ENCODE assay signal across 26 cellular contexts in the genomic region with DNA sequence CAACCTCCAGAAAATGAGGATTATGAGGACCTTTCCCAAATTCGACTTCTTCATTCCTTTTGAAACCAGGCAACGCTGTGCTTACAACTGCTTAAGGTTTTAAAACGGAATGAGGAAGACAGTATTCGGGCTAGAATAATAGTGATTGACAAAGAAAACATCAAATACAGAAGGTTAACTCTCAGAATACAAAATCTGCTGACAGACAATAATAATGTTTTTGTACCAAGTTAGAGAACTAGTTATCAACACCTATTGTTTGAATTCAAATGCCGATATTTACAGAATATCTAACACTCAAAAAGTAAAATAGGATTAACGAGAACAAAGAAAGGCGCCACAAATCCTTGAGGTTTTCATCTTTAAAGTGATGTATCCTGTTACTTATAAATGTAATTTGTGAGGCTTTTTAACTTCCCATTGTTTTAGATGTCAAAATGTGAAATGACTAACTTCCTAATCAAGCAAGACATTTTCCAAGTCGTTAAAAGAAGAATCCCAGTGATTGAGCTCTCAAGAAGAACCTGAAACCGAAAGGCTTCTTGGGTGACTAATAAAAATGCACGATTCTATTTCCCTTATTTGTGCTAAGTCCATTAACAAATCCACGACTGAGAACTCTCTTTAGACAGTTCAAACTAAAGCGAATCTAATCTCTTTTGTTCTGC.
DNase-seq lines count a peak whose midpoint lies in the region; ATAC-seq, FAIRE-seq and TF ChIP-seq lines count a peak whose summit lies in the region.
"Had no signal": no experiment of that assay in that cellular context is flagged by ENCODE, and none has a peak within 500 bp of the region (broad histone marks: within the 10 kb centered on the region; RNA-seq: fewer than 3 reads in every experiment).

No MANE protein-coding gene starts in this region.

- FAIRE-seq in endothelial cell of umbilical vein (lab: Jason Lieb, UNC): peak; percentile 89
- FAIRE-seq: GM12878 had no signal

- no peaks in the 10 kb centered on the region for H3K27me3 ChIP-seq in endothelial cell of umbilical vein (ENCODE audit: control insufficient read depth in 2 of 2, insufficient read depth in 2 of 2, low read length in 2 of 2)
- no peaks in the 10 kb centered on the region for H3K27me3 ChIP-seq in naive thymus-derived CD4-positive, alpha-beta T cell (ENCODE audit: control insufficient read depth in 2 of 2, insufficient read depth in 2 of 2, low read length in 2 of 2)
- H3K27me3 ChIP-seq: ovary, SJSA1 had no signal

- BruUV-seq in endothelial cell of umbilical vein (replicated peaks; lab: Mats Ljungman, UMichigan): TSS peak; percentile 96

- H3K4me1 ChIP-seq in endothelial cell of umbilical vein (ENCODE audit: control insufficient read depth, extremely low read depth, insufficient read depth, low read length): peaks cover 19% of the 10 kb centered on the region
- H3K4me1 ChIP-seq in naive thymus-derived CD4-positive, alpha-beta T cell (ENCODE audit: control insufficient read depth in 2 of 2, insufficient read depth in 2 of 2, low read length in 2 of 2): no peaks in the 10 kb centered on the region
- H3K4me1 ChIP-seq: SJSA1 had no signal

- H4K20me1 ChIP-seq in endothelial cell of umbilical vein (replicated peaks; ENCODE audit: control insufficient read depth, extremely low read depth, insufficient read depth, low read length): no peaks in the 10 kb centered on the region

- H3K36me3 Mint-ChIP-seq in naive thymus-derived CD4-positive, alpha-beta T cell: no peaks in the 10 kb centered on the region
- H3K36me3 Mint-ChIP-seq: CD8-positive, alpha-beta T cell; IgD-negative memory B cell had no signal

- no peak overlapping the region for H3K4me3 Mint-ChIP-seq in naive thymus-derived CD4-positive, alpha-beta T cell
- H3K4me3 Mint-ChIP-seq: activated CD4-positive, alpha-beta memory T cell treated with anti-CD3 and anti-CD28 coated beads, Interleukin-2, amount 10 ng/mL, durations not matched to agents 7 days and 5 days; CD8-positive, alpha-beta T cell; IgD-negative memory B cell had no signal

- no peak for TF ChIP-seq CTCF in endothelial cell of umbilical vein (IDR thresholded peaks at IDR 0.05; ENCODE audit: extremely low read depth in 1 of 2, insufficient read depth in 1 of 2, low read depth in 1 of 2, low read length in 2 of 2)

- H3K4me1 Mint-ChIP-seq in naive thymus-derived CD4-positive, alpha-beta T cell: no peaks in the 10 kb centered on the region
- H3K4me1 Mint-ChIP-seq: activated CD4-positive, alpha-beta memory T cell treated with anti-CD3 and anti-CD28 coated beads, Interleukin-2, amount 10 ng/mL, durations not matched to agents 7 days and 5 days; IgD-negative memory B cell had no signal

- no peaks in the 10 kb centered on the region for H3K9me3 Mint-ChIP-seq in naive thymus-derived CD4-positive, alpha-beta T cell
- H3K9me3 Mint-ChIP-seq: activated CD4-positive, alpha-beta memory T cell treated with anti-CD3 and anti-CD28 coated beads, Interleukin-2, amount 10 ng/mL, durations not matched to agents 7 days and 5 days; CD8-positive, alpha-beta T cell; IgD-negative memory B cell had no signal

- TF ChIP-seq POLR2A in endothelial cell of umbilical vein (IDR thresholded peaks at IDR 0.05; ENCODE audit: low read depth, low read length): peak; percentile 22

- POLR2A ChIA-PET in endothelial cell of umbilical vein (lab: Charles Lee): no interaction called here
- POLR2A ChIA-PET in naive thymus-derived CD4-positive, alpha-beta T cell (lab: Charles Lee): no interaction called here

- peak overlapping the region; percentile 82 for H3K9ac ChIP-seq in endothelial cell of umbilical vein (replicated peaks; ENCODE audit: extremely low read depth, insufficient read depth, low read length)

- H3K9me1 ChIP-seq in endothelial cell of umbilical vein (replicated peaks; ENCODE audit: control insufficient read depth, extremely low read depth, insufficient read depth, low read length): no peaks in the 10 kb centered on the region

- H3K27ac Mint-ChIP-seq in naive thymus-derived CD4-positive, alpha-beta T cell: no peak overlapping the region
- H3K27ac Mint-ChIP-seq: activated CD4-positive, alpha-beta memory T cell treated with anti-CD3 and anti-CD28 coated beads, Interleukin-2, amount 10 ng/mL, durations not matched to agents 7 days and 5 days; CD8-positive, alpha-beta T cell; IgD-negative memory B cell had no signal

- H3K27me3 Mint-ChIP-seq in naive thymus-derived CD4-positive, alpha-beta T cell: peaks cover 0 to 30% (median 7%) of the 10 kb centered on the region in 5 donors
- H3K27me3 Mint-ChIP-seq: activated CD4-positive, alpha-beta memory T cell treated with anti-CD3 and anti-CD28 coated beads, Interleukin-2, amount 10 ng/mL, durations not matched to agents 7 days and 5 days had no signal

- CTCF ChIA-PET in endothelial cell of umbilical vein (lab: Charles Lee): interaction anchor here (0.7 to 2.4 kb wide), 9 partner anchors 12 to 344 kb away, joined by 3 to 17 read pairs (median 4); no protein-coding TSS in a partner anchor
- CTCF ChIA-PET in naive thymus-derived CD4-positive, alpha-beta T cell (lab: Charles Lee): no interaction called here

- H2AFZ ChIP-seq in endothelial cell of umbilical vein (ENCODE audit: low read depth, low read length): peak overlapping the region; percentile 73

- no peak for ATAC-seq in naive thymus-derived CD4-positive, alpha-beta T cell
- ATAC-seq in GM18520 (IDR thresholded peaks at IDR 0.05; ENCODE audit: unreplicated experiment): no peak
- ATAC-seq: CD8-positive, alpha-beta T cell; GM12878 had no signal

- peak overlapping the region; percentile 77 for H3K4me2 ChIP-seq in endothelial cell of umbilical vein (ENCODE audit: insufficient read depth, low read length)

- H3K9me3 ChIP-seq in endothelial cell of umbilical vein (replicated peaks; ENCODE audit: control insufficient read depth, insufficient read depth, low read length): no peaks in the 10 kb centered on the region
- H3K9me3 ChIP-seq in naive thymus-derived CD4-positive, alpha-beta T cell (ENCODE audit: control insufficient read depth in 2 of 3, low read length in 3 of 3): no peaks in the 10 kb centered on the region
- H3K9me3 ChIP-seq: ovary, SJSA1 had no signal

- H3K4me3 ChIP-seq in endothelial cell of umbilical vein (replicated peaks in 1 of 3; ENCODE audit: insufficient read depth in 1 of 3, low read depth in 1 of 3, low read length in 3 of 3): peak overlapping the region; percentile 1 to 46 (median 9)
- H3K4me3 ChIP-seq in naive thymus-derived CD4-positive, alpha-beta T cell (ENCODE audit: low read length): no peak overlapping the region
- H3K4me3 ChIP-seq: GM12878, lung, ovary, SJSA1, skin epidermis had no signal

- DNase-seq in EH (ENCODE audit: low read depth): peak; percentile 21
- DNase-seq in RPMI7951 (ENCODE audit: low read depth): peak; percentile 46
- peak; percentile 90 for DNase-seq in endothelial cell of umbilical vein (ENCODE audit: low read depth, low spot score)
- peak; percentile 57 for DNase-seq in pulmonary artery endothelial cell (ENCODE audit: low read depth, low spot score)
- DNase-seq in activated CD8-positive, alpha-beta memory T cell treated with anti-CD3 and anti-CD28 coated beads, Interleukin-2, amount 50 U/mL, for 4 hours: no peak
- DNase-seq in NCI-H510A treated with DMSO at 0.1 percent for 48 hours (lab: John Stamatoyannopoulos, UW): no peak
- no peak for DNase-seq in naive thymus-derived CD4-positive, alpha-beta T cell
- DNase-seq: activated CD4-positive, alpha-beta memory T cell treated with anti-CD3 and anti-CD28 coated beads, Interleukin-2, amount 10 ng/mL, durations not matched to agents 7 days and 5 days; activated T-cell treated with anti-CD3 and anti-CD28 coated beads, Interleukin-2, amount 50 U/mL, for 1 hour; CD8-positive, alpha-beta T cell; cerebellar nuclear complex; DMS53; effector CD8-positive, alpha-beta T cell; GOT3; head of caudate nucleus; NCI-H774; ovary; stimulated activated naive CD4-positive, alpha-beta T cell treated with Interleukin-2 at 50 U/mL for 16 hours; T-helper 2 cell; trophoblast cell had no signal

- H3K36me3 ChIP-seq in endothelial cell of umbilical vein (ENCODE audit: control insufficient read depth in 2 of 2, extremely low read depth in 1 of 2, insufficient read depth in 2 of 2, low read length in 2 of 2): no peaks in the 10 kb centered on the region
- no peaks in the 10 kb centered on the region for H3K36me3 ChIP-seq in naive thymus-derived CD4-positive, alpha-beta T cell (ENCODE audit: control insufficient read depth in 2 of 3, insufficient read depth in 3 of 3, low read length in 3 of 3)
- H3K36me3 ChIP-seq: ovary, SJSA1 had no signal

- peak overlapping the region; percentile 84 for H3K27ac ChIP-seq in endothelial cell of umbilical vein (ENCODE audit: insufficient read depth, low read depth, low read length)
- H3K27ac ChIP-seq in naive thymus-derived CD4-positive, alpha-beta T cell (ENCODE audit: low read depth, low read length): no peak overlapping the region
- H3K27ac ChIP-seq: ovary, SJSA1 had no signal

- intact Hi-C loops in endothelial cell of umbilical vein (cut with micrococcal nuclease): loop anchor here (1.0 to 5.0 kb wide), 2 partner anchors 15 to 84 kb away; no protein-coding TSS in a partner anchor
- intact Hi-C loops in naive thymus-derived CD4-positive, alpha-beta T cell (cut with micrococcal nuclease): no loop called here

- dilution Hi-C loops in endothelial cell of umbilical vein (cut with MboI; ENCODE audit: extremely low pct_ligation_motif_present, low sequenced_read_pairs): no loop called here

- no peaks in the 10 kb centered on the region for H3K79me2 ChIP-seq in endothelial cell of umbilical vein (ENCODE audit: control insufficient read depth, insufficient read depth, low read length)

TF ChIP-seq in endothelial cell of umbilical vein, 7 proteins besides CTCF, POLR2A, EP300 and RAD21:
- TF ChIP-seq POLR2AphosphoS5 (IDR thresholded peaks at IDR 0.05; ENCODE audit: insufficient read depth, low read depth, low read length) (no peak), FOS (IDR thresholded peaks at IDR 0.05; ENCODE audit: borderline replicate concordance, insufficient read depth, low read length) (peak; percentile 53), GATA2 (IDR thresholded peaks at IDR 0.05; ENCODE audit: insufficient read depth, insufficient read length, low read depth, low read length) (no peak), MYC (IDR thresholded peaks at IDR 0.05; ENCODE audit: low read depth, low read length) (no peak), JUN (IDR thresholded peaks at IDR 0.05; ENCODE audit: borderline replicate concordance, insufficient read depth, insufficient read length, low read depth) (peak; percentile 57), EZH2 (IDR thresholded peaks at IDR 0.05; ENCODE audit: borderline replicate concordance, low read depth, low read length, severe bottlenecking) (no peak)
- TF ChIP-seq, protein P1, sequence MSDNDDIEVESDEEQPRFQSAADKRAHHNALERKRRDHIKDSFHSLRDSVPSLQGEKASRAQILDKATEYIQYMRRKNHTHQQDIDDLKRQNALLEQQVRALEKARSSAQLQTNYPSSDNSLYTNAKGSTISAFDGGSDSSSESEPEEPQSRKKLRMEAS (IDR thresholded peaks at IDR 0.05; ENCODE audit: insufficient read depth, insufficient read length): no peak

Comparison
In these comparisons a context has a peak if more than half of its experiments do, and no peak if none do; other contexts are left out.
1. DNase-seq: peak in EH (single experiment), RPMI7951 (single experiment), endothelial cell of umbilical vein (single experiment) and pulmonary artery endothelial cell (single experiment); none in activated CD8-positive, alpha-beta memory T cell treated with anti-CD3 and anti-CD28 coated beads, Interleukin-2, amount 50 U/mL, for 4 hours (single experiment), NCI-H510A treated with DMSO at 0.1 percent for 48 hours (single experiment) and naive thymus-derived CD4-positive, alpha-beta T cell (0 of 9).